In genomic region chr4:74293558-74293957, GRCh38 we compare ENCODE assay signal across 19 cellular contexts. TPM values are rescaled to one million over a fixed set of nuclear protein-coding genes. Genes with fewer than 3 reads are reported as not detected.
DNase-seq lines count a peak whose midpoint lies in the region; ATAC-seq and TF ChIP-seq lines count a peak whose summit lies in the region.
"Had no signal": no experiment of that assay in that cellular context is flagged by ENCODE, and none has a peak within 500 bp of the region (broad histone marks: within the 10 kb centered on the region; RNA-seq: fewer than 3 reads in every experiment).

No MANE protein-coding gene starts in this region.

- no peak for TF ChIP-seq POLR2A in Peyer's patch (IDR thresholded peaks at IDR 0.05)

- TF ChIP-seq CTCF in PC-3 (conservative IDR thresholded peaks at IDR 0.05; ENCODE audit: low read depth, low read length) (no peak), lower lobe of right lung (IDR thresholded peaks at IDR 0.05) (no peak), Peyer's patch (IDR thresholded peaks at IDR 0.05) (no peak), left ventricle myocardium inferior (IDR thresholded peaks at IDR 0.05; ENCODE audit: borderline replicate concordance) (no peak)

- no peak overlapping the region for H2AFZ ChIP-seq in PC-3 (ENCODE audit: low read length)

- H3K27ac ChIP-seq in PC-3 (ENCODE audit: low read length) (peak overlapping the region; percentile 83), lower lobe of right lung (no peak overlapping the region), Peyer's patch (no peak overlapping the region), left ventricle myocardium inferior (replicated peaks) (no peak overlapping the region)

- H3K4me2 ChIP-seq in PC-3 (ENCODE audit: low read length): 0 out of 2 replicates have a peak overlapping the region, but pooled peaks have one; percentile 17
- H3K4me2 ChIP-seq: SK-N-SH had no signal

- H3K36me3 ChIP-seq in PC-3 (ENCODE audit: low read depth, low read length) (0 out of 2 replicates have a peak, but pooled peaks cover 5% of the 10 kb centered on the region), lower lobe of right lung (no peaks in the 10 kb centered on the region), Peyer's patch (no peaks in the 10 kb centered on the region), left ventricle myocardium inferior (no peaks in the 10 kb centered on the region)

- peak overlapping the region; percentile 16; the same call in 1 of the 2 replicates for H3K4me3 ChIP-seq in PC-3 (ENCODE audit: low read length)
- no peak overlapping the region for H3K4me3 ChIP-seq in lower lobe of right lung
- no peak overlapping the region for H3K4me3 ChIP-seq in Peyer's patch
- H3K4me3 ChIP-seq in left ventricle myocardium inferior: no peak overlapping the region

- ATAC-seq in PC-3 (no peak), lower lobe of right lung (peak; percentile 37 to 77), HG03520 (IDR thresholded peaks at IDR 0.05; ENCODE audit: unreplicated experiment) (no peak)
- ATAC-seq: Panc1 had no signal

- H3K79me2 ChIP-seq in PC-3 (ENCODE audit: low read length): no peaks in the 10 kb centered on the region

- no peaks in the 10 kb centered on the region for H3K9me2 ChIP-seq in PC-3 (replicated peaks; ENCODE audit: low read length)
- H3K9me2 ChIP-seq: SK-N-SH had no signal

- intact Hi-C loops in PC-3 (cut with micrococcal nuclease): no loop called here
- intact Hi-C loops in lower lobe of right lung (cut with DNase I): no loop called here
- intact Hi-C loops in left ventricle myocardium inferior (cut with micrococcal nuclease): no loop called here

- peaks cover 7% of the 10 kb centered on the region for H3F3A ChIP-seq in PC-3 (ENCODE audit: low read length, unreplicated experiment)

- H3K27me3 ChIP-seq in PC-3 (ENCODE audit: low read length) (no peaks in the 10 kb centered on the region), lower lobe of right lung (ENCODE audit: low read depth) (no peaks in the 10 kb centered on the region), Peyer's patch (no peaks in the 10 kb centered on the region), left ventricle myocardium inferior (ENCODE audit: low read depth) (no peaks in the 10 kb centered on the region)

- DNase-seq in NCI-H345 (lab: John Stamatoyannopoulos, UW) (peak; percentile 9), NCI-H345 treated with DMSO at 0.1 percent for 48 hours (lab: John Stamatoyannopoulos, UW; ENCODE audit: unreplicated experiment) (no peak), PC-3 (peak; percentile 77), lower lobe of right lung (no peak), Peyer's patch (no peak), left ventricle myocardium inferior (no peak), DMS 273 (lab: John Stamatoyannopoulos, UW; ENCODE audit: unreplicated experiment) (no peak)
- DNase-seq: C1 segment of cervical spinal cord, DND-41, GDM1, MV-4-11, NCI-H1417 treated with DMSO at 0.1 percent for 48 hours, NCI-H2171, NCI-H69, Right ventricle myocardium superior, SK-N-SH had no signal

- H3K4me1 ChIP-seq in PC-3 (ENCODE audit: insufficient read depth, low read length) (peaks cover 25% of the 10 kb centered on the region), lower lobe of right lung (no peaks in the 10 kb centered on the region), Peyer's patch (no peaks in the 10 kb centered on the region), left ventricle myocardium inferior (no peaks in the 10 kb centered on the region)

- POLR2A ChIA-PET in PC-3 (lab: Charles Lee; ENCODE audit: unreplicated experiment): interaction anchor here (0.6 kb wide), 1 partner anchor 15 kb away, joined by 5 read pairs; no protein-coding TSS in a partner anchor

- no TSS peak for BruUV-seq in PC-3 (replicated peaks; lab: Mats Ljungman, UMichigan)

- no peaks in the 10 kb centered on the region for H4K20me1 ChIP-seq in PC-3 (ENCODE audit: low read length)

- CTCF ChIA-PET in PC-3 (lab: Charles Lee): no interaction called here

- no peaks in the 10 kb centered on the region for H3K9me3 ChIP-seq in PC-3 (ENCODE audit: low read length)
- no peaks in the 10 kb centered on the region for H3K9me3 ChIP-seq in lower lobe of right lung
- H3K9me3 ChIP-seq in Peyer's patch: no peaks in the 10 kb centered on the region
- peaks cover 6% of the 10 kb centered on the region for H3K9me3 ChIP-seq in left ventricle myocardium inferior (replicated peaks)
- H3K9me3 ChIP-seq: SK-N-SH had no signal

- H3K9ac ChIP-seq in PC-3 (ENCODE audit: low read length): no peak overlapping the region
- H3K9ac ChIP-seq: SK-N-SH had no signal

RNA-seq across cellular contexts. Expression of gene EPGN, which starts 14.7 kb away (rescaled TPM):
- total RNA-seq in PC-3 (2014; rRNA removed) (70.7 and 98.0 TPM in 2 replicates), lower lobe of right lung (2.5 TPM), Peyer's patch (not detected), left ventricle myocardium inferior (not detected)
- total RNA-seq: A172, Right ventricle myocardium superior had no signal

Comparison
In these comparisons a context has a peak if more than half of its experiments do, and no peak if none do; other contexts are left out.
1. DNase-seq: peak in NCI-H345 (single experiment) and PC-3 (single experiment); none in NCI-H345 treated with DMSO at 0.1 percent for 48 hours (single experiment), lower lobe of right lung (single experiment), Peyer's patch (0 of 3), left ventricle myocardium inferior (single experiment) and DMS 273 (single experiment).
2. ATAC-seq: peak in lower lobe of right lung (2 of 2); none in PC-3 (single experiment) and HG03520 (single experiment).
3. RNA of gene EPGN, which starts 14.7 kb away (total RNA-seq): 70.7 to 98.0 TPM in PC-3; 2.5 TPM in lower lobe of right lung (single experiment), not detected in Peyer's patch and not detected in left ventricle myocardium inferior (single experiment); every median in the first group is over 10 times any median in the second.